ENCODE assay signal across 15 cellular contexts in the genomic region with DNA sequence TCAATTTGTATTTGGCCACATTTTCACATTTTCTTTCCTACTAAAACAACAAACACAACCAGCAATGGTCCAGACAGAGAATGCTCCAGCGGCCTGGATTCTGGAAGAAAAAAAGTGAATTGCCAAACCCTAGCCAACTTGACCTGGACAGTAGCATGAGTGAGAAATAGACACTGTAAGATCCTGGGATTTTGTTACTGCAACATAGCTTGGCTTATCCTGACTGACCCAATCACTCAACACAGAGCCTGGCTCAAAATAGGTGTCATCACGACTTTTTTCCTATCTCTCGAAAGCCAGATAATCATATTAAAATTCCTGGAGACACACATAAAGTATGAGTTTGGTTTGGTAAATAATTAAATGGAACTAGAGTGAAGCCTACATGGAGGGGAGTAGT. TPM values are rescaled to one million over a fixed set of nuclear protein-coding genes. Genes with fewer than 3 reads are reported as not detected.
DNase-seq lines count a peak whose midpoint lies in the region; ATAC-seq, FAIRE-seq and TF ChIP-seq lines count a peak whose summit lies in the region.
"Had no signal": no experiment of that assay in that cellular context is flagged by ENCODE, and none has a peak within 500 bp of the region (broad histone marks: within the 10 kb centered on the region; RNA-seq: fewer than 3 reads in every experiment).

No MANE protein-coding gene starts in this region.

- POLR2A ChIA-PET in HepG2 (lab: Yijun Ruan, JAX) = no interaction called here

- no peak for TF ChIP-seq CTCF in HepG2 (CRISPR knock-in tag; IDR thresholded peaks at IDR 0.05)
- no peak for TF ChIP-seq CTCF in right lobe of liver (IDR thresholded peaks at IDR 0.05)
- no peak for TF ChIP-seq CTCF in ovary (IDR thresholded peaks at IDR 0.05)

- no peak for TF ChIP-seq RAD21 in HepG2 (CRISPR knock-in tag; IDR thresholded peaks at IDR 0.05)

- H3K4me3 ChIP-seq in HepG2 (replicated peaks in 1 of 3; ENCODE audit: insufficient read depth in 1 of 3, low read depth in 2 of 3, low read length in 3 of 3) (no peak overlapping the region), right lobe of liver (no peak overlapping the region), ovary (no peak overlapping the region)
- H3K4me3 ChIP-seq: BLaER1, GM23248 had no signal

- BruUV-seq in HepG2 (replicated peaks; lab: Mats Ljungman, UMichigan) = no TSS peak

- ATAC-seq in HepG2 (no peak), right lobe of liver (no peak)

- CTCF ChIA-PET in HepG2 (lab: Yijun Ruan, JAX; ENCODE audit: low intra/inter-chr PET ratio, low total read pairs) = interaction anchor here (1.8 to 2.7 kb wide), 2 partner anchors 85 to 97 kb away, joined by 12 to 47 read pairs; no protein-coding TSS in a partner anchor

- no peak overlapping the region for H3K4me2 ChIP-seq in HepG2 (ENCODE audit: low read depth, low read length)
- H3K4me2 ChIP-seq: BLaER1 had no signal

- no peaks in the 10 kb centered on the region for H3K36me3 ChIP-seq in HepG2 (replicated peaks in 1 of 2; ENCODE audit: control insufficient read depth in 1 of 2, insufficient read depth in 2 of 2, low read length in 2 of 2)
- H3K36me3 ChIP-seq in right lobe of liver = no peaks in the 10 kb centered on the region
- no peaks in the 10 kb centered on the region for H3K36me3 ChIP-seq in ovary
- H3K36me3 ChIP-seq: BLaER1 had no signal

- H2AFZ ChIP-seq in HepG2 (ENCODE audit: low read length) = no peak overlapping the region
- H2AFZ ChIP-seq: GM23248 had no signal

- FAIRE-seq in HepG2 (lab: Jason Lieb, UNC) = no peak
- FAIRE-seq: GM12892 had no signal

- TF ChIP-seq POLR2A in HepG2 (IDR thresholded peaks at IDR 0.05; ENCODE audit: insufficient read depth in 1 of 2, low read depth in 2 of 2, low read length in 2 of 2) (no peak), right lobe of liver (IDR thresholded peaks at IDR 0.05) (no peak), ovary (IDR thresholded peaks at IDR 0.05) (no peak)

- in situ Hi-C loops in HepG2 (cut with HindIII; ENCODE audit: extremely low pct_ligation_motif_present, low pct_unique_long_range_greater_than_20kb) = loop anchor here (5.0 kb wide), 2 partner anchors 96 to 191 kb away; no protein-coding TSS in a partner anchor

- no peak overlapping the region for H3K9ac ChIP-seq in HepG2 (ENCODE audit: insufficient read depth, low read depth, low read length)
- H3K9ac ChIP-seq: BLaER1, GM23248 had no signal

- intact Hi-C loops in HepG2 (cut with micrococcal nuclease; ENCODE audit: unreplicated experiment) = no loop called here
- intact Hi-C loops in right lobe of liver (cut with DNase I) = loop anchor here (10.0 kb wide), 2 partner anchors 94 to 184 kb away; no protein-coding TSS in a partner anchor
- intact Hi-C loops in ovary (cut with DNase I) = loop anchor here in 1 of 4 donors (10.0 kb wide), 1 partner anchor 184 kb away; no protein-coding TSS in a partner anchor

- no peaks in the 10 kb centered on the region for H3K79me2 ChIP-seq in HepG2 (ENCODE audit: insufficient read depth, low read length)

- TF ChIP-seq EP300 in HepG2 (IDR thresholded peaks at IDR 0.05; ENCODE audit: low read depth in 2 of 2, low read length in 2 of 2) = no peak
- no peak for TF ChIP-seq EP300 in HepG2 (CRISPR knock-in tag; IDR thresholded peaks at IDR 0.05; ENCODE audit: borderline replicate concordance)
- no peak for TF ChIP-seq EP300 in ovary (IDR thresholded peaks at IDR 0.05)

- no peak overlapping the region for H3K27ac ChIP-seq in HepG2 (ENCODE audit: extremely low read length, insufficient read depth, low read length)
- no peak overlapping the region for H3K27ac ChIP-seq in right lobe of liver
- peak overlapping the region; percentile 99 for H3K27ac ChIP-seq in substantia nigra (ENCODE audit: low read depth, low read length, poor library complexity, severe bottlenecking)
- no peak overlapping the region for H3K27ac ChIP-seq in ovary
- H3K27ac ChIP-seq: BLaER1, C4-2B, GM23248 had no signal

- 68% methylated on average over 3 of the region's 3 CpGs for WGBS in HepG2 (ENCODE audit: low lambda C conversion rate)
- WGBS in right lobe of liver (ENCODE audit: insufficient coverage, low coverage, low lambda C conversion rate, missing lambda C conversion rate) = 90% methylated on average over 3 of the region's 3 CpGs
- 94 to 97% (median 94%) methylated on average over 3 of the region's 3 CpGs for WGBS in ovary, 3 donors

- H3K9me3 ChIP-seq in HepG2 (ENCODE audit: low read length) (no peaks in the 10 kb centered on the region), right lobe of liver (no peaks in the 10 kb centered on the region), ovary (no peaks in the 10 kb centered on the region)
- H3K9me3 ChIP-seq: BLaER1, Caco-2 had no signal

- H3K4me1 ChIP-seq in HepG2 (ENCODE audit: insufficient read depth, low read length) (peaks cover 47% of the 10 kb centered on the region), right lobe of liver (no peaks in the 10 kb centered on the region), ovary (ENCODE audit: insufficient read depth) (no peaks in the 10 kb centered on the region)
- H3K4me1 ChIP-seq: Caco-2 had no signal

- DNase-seq in HepG2 (ENCODE audit: low spot score) (no peak), right lobe of liver (no peak), islet precursor cell (peak; percentile 12), substantia nigra (lab: John Stamatoyannopoulos, UW) (no peak), ovary (no peak), SKM-1 (lab: John Stamatoyannopoulos, UW; ENCODE audit: unreplicated experiment) (no peak)
- DNase-seq: Caco-2; CD4-positive, CD25-positive, alpha-beta regulatory T cell; DND-41; GM23248; H7; HCEC 1CT had no signal

- no peaks in the 10 kb centered on the region for H4K20me1 ChIP-seq in HepG2 (ENCODE audit: insufficient read depth, low read length)
- H4K20me1 ChIP-seq: BLaER1 had no signal

- H3K27me3 ChIP-seq in HepG2 (ENCODE audit: control insufficient read depth in 1 of 2, insufficient read depth in 2 of 2, low read length in 2 of 2) (peaks cover 0 to 10% of the 10 kb centered on the region in 2 experiments; a peak in 1 of 5 replicates), right lobe of liver (no peaks in the 10 kb centered on the region), ovary (no peaks in the 10 kb centered on the region)
- H3K27me3 ChIP-seq: BLaER1 had no signal

TF ChIP-seq in HepG2, 621 proteins besides CTCF, POLR2A, EP300 and RAD21:
- no peak for TF ChIP-seq NFYC (CRISPR knock-in tag; IDR thresholded peaks at IDR 0.05)
- TF ChIP-seq ZNF12 (CRISPR knock-in tag; IDR thresholded peaks at IDR 0.05) = peak; percentile 94
- no peak for TF ChIP-seq KLF12 (CRISPR knock-in tag; IDR thresholded peaks at IDR 0.05; ENCODE audit: borderline replicate concordance)
- no peak for TF ChIP-seq RFXANK (CRISPR knock-in tag; IDR thresholded peaks at IDR 0.05)
- TF ChIP-seq FLYWCH1 (CRISPR knock-in tag; IDR thresholded peaks at IDR 0.05) = no peak
- no peak for TF ChIP-seq ZNF24 (IDR thresholded peaks at IDR 0.05)
TF ChIP-seq in HepG2: peak in this region for 1.

RNA-seq across cellular contexts. Expression of a gene that starts 25.4 kb away (rescaled TPM):
- total RNA-seq in HepG2 (2016; rRNA removed; fragmentation: Illumina TruSeq; extraction: Trizol) (26.0 and 30.1 TPM in 2 replicates), right lobe of liver (10 to 100 TPM in 2 of 6 experiments, 1 to 10 TPM in 4; 7.2 to 16.2 (median 9.1) TPM), ovary (10 to 100 TPM in 6 of 7 donors, 1 to 10 TPM in 1; 7.0 to 23.1 (median 17.8) TPM)
- 52.4 and 56.2 TPM in 2 replicates for total RNA-seq in HepG2 (2016; cell fraction: cytosol; rRNA removed; fragmentation: Illumina TruSeq; extraction: Trizol; ENCODE audit: low read depth)
- total RNA-seq in HepG2 (2016; cell fraction: insoluble cytoplasmic fraction; rRNA removed; fragmentation: Illumina TruSeq; extraction: Trizol) = 22.0 and 29.4 TPM in 2 replicates
- total RNA-seq in HepG2 (2016; cell fraction: membrane; rRNA removed; fragmentation: Illumina TruSeq; extraction: Trizol) = 19.7 and 20.0 TPM in 2 replicates
- total RNA-seq in HepG2 (2016; cell fraction: nucleus; rRNA removed; fragmentation: Illumina TruSeq; extraction: Trizol) = 43.3 and 49.2 TPM in 2 replicates
- polyA plus RNA-seq in HepG2 (2011; rRNA removed) (10.7 and 12.1 TPM in 2 replicates), ovary (10 to 100 TPM in 1 of 2 donors, 1 to 10 TPM in 1; 9.5 to 19.2 TPM)
- polyA plus RNA-seq in HepG2 (2011; cell fraction: cytosol; rRNA removed) = 9.2 and 11.3 TPM in 2 replicates
- polyA plus RNA-seq in HepG2 (2011; cell fraction: nucleus; rRNA removed) = 13.9 and 18.7 TPM in 2 replicates
- polyA plus RNA-seq in HepG2 (2012) = 10.0 and 10.4 TPM in 2 replicates
- polyA plus RNA-seq in HepG2 (2016; cell fraction: cytosol; fragmentation: Illumina TruSeq; extraction: Trizol; ENCODE audit: low read depth) = 2.4 and 3.2 TPM in 2 replicates
- polyA plus RNA-seq in HepG2 (2016; cell fraction: insoluble cytoplasmic fraction; fragmentation: Illumina TruSeq; extraction: Trizol; ENCODE audit: low read depth) = 20.2 and 24.6 TPM in 2 replicates
- 7.4 and 7.6 TPM in 2 replicates for polyA plus RNA-seq in HepG2 (2016; cell fraction: membrane; fragmentation: Illumina TruSeq; extraction: Trizol; ENCODE audit: low read depth)
- polyA plus RNA-seq in HepG2 (2016; cell fraction: nucleus; fragmentation: Illumina TruSeq; extraction: Trizol; ENCODE audit: insufficient read depth, low read depth) = 22.4 and 30.0 TPM in 2 replicates
- 1.4 and 38.6 TPM in 2 replicates for polyA minus RNA-seq in HepG2 (2011; rRNA and poly(A)+ RNA removed; ENCODE audit: low replicate concordance)
- 10.4 and 11.3 TPM in 2 replicates for polyA minus RNA-seq in HepG2 (2011; cell fraction: cytosol; rRNA and poly(A)+ RNA removed)
- polyA minus RNA-seq in HepG2 (2011; cell fraction: nucleus; rRNA and poly(A)+ RNA removed) = 43.9 and 48.9 TPM in 2 replicates
